In the genomic region with DNA sequence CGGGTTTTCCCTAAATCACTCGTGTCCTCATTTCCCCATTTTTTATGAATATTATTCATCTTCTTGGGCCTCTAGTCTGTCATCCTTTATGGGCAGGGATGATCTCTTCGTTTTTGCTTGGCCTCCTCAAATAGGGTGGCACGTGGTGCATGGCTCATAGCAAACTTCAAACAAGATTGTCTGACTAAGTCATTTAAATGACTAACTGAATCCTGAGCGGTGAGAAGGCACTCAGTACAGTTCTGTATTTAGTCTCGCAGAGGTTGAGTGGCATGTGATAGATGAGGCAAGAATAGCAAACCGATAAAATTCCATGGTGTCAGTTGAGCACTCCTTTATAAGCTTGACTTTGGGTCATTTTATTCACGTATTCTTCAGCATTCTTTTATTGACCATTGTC, we compare ENCODE assay signal across 10 cellular contexts. TPM values are rescaled to one million over a fixed set of nuclear protein-coding genes. Genes with fewer than 3 reads are reported as not detected.
DNase-seq lines count a peak whose midpoint lies in the region; ATAC-seq and TF ChIP-seq lines count a peak whose summit lies in the region.
"Had no signal": no experiment of that assay in that cellular context is flagged by ENCODE, and none has a peak within 500 bp of the region (broad histone marks: within the 10 kb centered on the region; RNA-seq: fewer than 3 reads in every experiment).

No MANE protein-coding gene starts in this region.

- H3K36me3 Mint-ChIP-seq in activated T-helper 17 cell treated with anti-CD3 and anti-CD28 coated beads, Interleukin-2, amount 50 U/mL, for 72 hours (ENCODE audit: low read depth) = no peaks in the 10 kb centered on the region
- H3K36me3 Mint-ChIP-seq in nephron progenitor cell (ENCODE audit: low read depth) = no peaks in the 10 kb centered on the region

- peak overlapping the region; percentile 40 to 94 for H3K27ac ChIP-seq in right atrium auricular region

- peak; percentile 26 for DNase-seq in BJ (ENCODE audit: low read depth)
- peak; percentile 95 for DNase-seq in HCEC 1CT
- no peak for DNase-seq in right atrium auricular region (ENCODE audit: low spot score)
- DNase-seq in DMS 273 treated with DMSO at 0.1 percent for 48 hours (lab: John Stamatoyannopoulos, UW) = no peak
- DNase-seq in nephron progenitor cell = no peak
- DNase-seq in NCI-H1417 (lab: John Stamatoyannopoulos, UW) = no peak
- DNase-seq: NCI-H2171; SHP77 treated with DMSO at 0.1 percent for 48 hours; stimulated activated CD4-positive, alpha-beta T cell treated with anti-CD3 and anti-CD28 coated beads, Interleukin-2, amount 100 ng/mL, for 24 hours had no signal

- H3K27me3 Mint-ChIP-seq in activated T-helper 17 cell treated with anti-CD3 and anti-CD28 coated beads, Interleukin-2, amount 50 U/mL, for 72 hours = peaks cover 12% of the 10 kb centered on the region
- H3K27me3 Mint-ChIP-seq in nephron progenitor cell (ENCODE audit: low read depth, poor library complexity) = no peaks in the 10 kb centered on the region

- H3K4me3 ChIP-seq in BJ (ENCODE audit: low read depth, low read length) (no peak overlapping the region), right atrium auricular region (no peak overlapping the region)

- peaks cover 3% of the 10 kb centered on the region for H3K9me3 Mint-ChIP-seq in activated T-helper 17 cell treated with anti-CD3 and anti-CD28 coated beads, Interleukin-2, amount 50 U/mL, for 72 hours
- H3K9me3 Mint-ChIP-seq in nephron progenitor cell = peaks cover 3% of the 10 kb centered on the region

- peaks cover 4% of the 10 kb centered on the region for H3K4me1 Mint-ChIP-seq in activated T-helper 17 cell treated with anti-CD3 and anti-CD28 coated beads, Interleukin-2, amount 50 U/mL, for 72 hours
- H3K4me1 Mint-ChIP-seq in nephron progenitor cell = peaks cover 58% of the 10 kb centered on the region

- H3K27ac Mint-ChIP-seq in activated T-helper 17 cell treated with anti-CD3 and anti-CD28 coated beads, Interleukin-2, amount 50 U/mL, for 72 hours = no peak overlapping the region
- no peak overlapping the region for H3K27ac Mint-ChIP-seq in nephron progenitor cell

- peak; percentile 89 for ATAC-seq in activated T-helper 17 cell treated with anti-CD3 and anti-CD28 coated beads, Interleukin-2, amount 50 U/mL, for 72 hours (replicated peaks)

- H3K27me3 ChIP-seq in BJ (ENCODE audit: control insufficient read depth, insufficient read depth, low read length) (no peaks in the 10 kb centered on the region), right atrium auricular region (no peaks in the 10 kb centered on the region)

- POLR2A ChIA-PET in BJ (lab: Charles Lee) = no interaction called here

- H3K4me3 Mint-ChIP-seq in activated T-helper 17 cell treated with anti-CD3 and anti-CD28 coated beads, Interleukin-2, amount 50 U/mL, for 72 hours = no peak overlapping the region
- no peak overlapping the region for H3K4me3 Mint-ChIP-seq in nephron progenitor cell

- no peaks in the 10 kb centered on the region for H3K36me3 ChIP-seq in BJ (ENCODE audit: control insufficient read depth, insufficient read depth, low read length)
- no peaks in the 10 kb centered on the region for H3K36me3 ChIP-seq in right atrium auricular region

- peaks cover 0 to 40% of the 10 kb centered on the region in 2 donors for H3K4me1 ChIP-seq in right atrium auricular region

- CTCF ChIA-PET in BJ (lab: Yijun Ruan, JAX) = no interaction called here

- TF ChIP-seq CTCF in BJ (IDR thresholded peaks at IDR 0.05; ENCODE audit: insufficient read depth, low read depth, low read length) (no peak), right atrium auricular region (IDR thresholded peaks at IDR 0.05) (no peak), nephron progenitor cell (IDR thresholded peaks at IDR 0.05) (no peak)

- H3K9me3 ChIP-seq in right atrium auricular region = peaks cover 0 to 7% of the 10 kb centered on the region in 2 donors

RNA-seq across cellular contexts. Expression of gene JDP2, which starts 5.7 kb away (rescaled TPM):
- polyA plus RNA-seq in BJ (2011; rRNA removed) = 83.8 and 88.7 TPM in 2 replicates
- 44.8 and 54.0 TPM in 2 replicates for polyA minus RNA-seq in BJ (2011; rRNA and poly(A)+ RNA removed)
- total RNA-seq in activated T-helper 17 cell treated with anti-CD3 and anti-CD28 coated beads, Interleukin-2, amount 50 U/mL, for 72 hours = 1 to 10 TPM in 1 of 2 donors, under 1 TPM in 1; 0.61 to 1.1 TPM
- 10 to 100 TPM; 46.1 to 67.4 TPM for total RNA-seq in right atrium auricular region

Comparison
In these comparisons a context has a peak if more than half of its experiments do, and no peak if none do; other contexts are left out.
1. DNase-seq: peak in BJ (single experiment) and HCEC 1CT (single experiment); none in right atrium auricular region (single experiment), DMS 273 treated with DMSO at 0.1 percent for 48 hours (single experiment), nephron progenitor cell (single experiment) and NCI-H1417 (0 of 3).
2. RNA of gene JDP2, which starts 5.7 kb away (total RNA-seq): 46.1 to 67.4 TPM in right atrium auricular region; 0.61 to 1.1 TPM in activated T-helper 17 cell treated with anti-CD3 and anti-CD28 coated beads, Interleukin-2, amount 50 U/mL, for 72 hours; every median in the first group is over 10 times any median in the second.